In the genomic region with DNA sequence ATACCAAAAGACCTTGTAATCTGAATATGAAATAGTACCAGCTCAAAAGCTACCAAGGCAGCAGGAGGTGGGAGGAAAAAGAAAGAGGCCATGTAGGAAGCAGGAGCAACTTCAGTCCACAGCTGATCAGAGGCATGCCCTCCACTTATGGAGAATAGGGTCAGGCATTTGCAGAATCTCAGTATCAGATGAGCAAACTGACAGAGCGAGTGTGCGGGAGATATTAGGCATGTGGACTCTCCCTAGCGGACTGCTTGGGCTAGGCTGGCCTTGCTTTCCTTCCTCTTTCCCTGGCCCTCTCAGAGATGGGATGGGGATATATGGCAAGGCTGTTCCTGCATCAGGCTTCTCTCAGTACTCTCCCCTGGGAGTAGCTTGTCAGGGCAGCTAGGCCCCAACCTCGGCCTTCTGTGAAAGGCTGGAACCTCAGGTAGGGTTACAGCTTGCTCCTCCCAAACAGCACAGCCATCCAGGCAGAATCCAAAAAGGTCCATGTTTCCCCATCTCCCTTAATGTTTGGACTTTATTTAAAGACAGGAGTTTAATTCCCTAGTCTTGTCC, we compare ENCODE assay signal across 11 cellular contexts. TPM values are rescaled to one million over a fixed set of nuclear protein-coding genes. Genes with fewer than 3 reads are reported as not detected.
DNase-seq lines count a peak whose midpoint lies in the region; ATAC-seq, FAIRE-seq and TF ChIP-seq lines count a peak whose summit lies in the region.
"Had no signal": no experiment of that assay in that cellular context is flagged by ENCODE, and none has a peak within 500 bp of the region (broad histone marks: within the 10 kb centered on the region; RNA-seq: fewer than 3 reads in every experiment).

No MANE protein-coding gene starts in this region.

- SMC1A ChIA-PET in GM12878 (lab: Charles Lee; ENCODE audit: uncharacterized antibody, unreplicated experiment), result interaction anchor here (0.6 to 2.5 kb wide), 21 partner anchors 9 to 281 kb away, joined by 3 to 14 read pairs (median 5); no protein-coding TSS in a partner anchor

- H2AFZ ChIP-seq in GM12878 (ENCODE audit: control insufficient read depth, low read depth, low read length) (no peak overlapping the region), PC-9 (no peak overlapping the region)

- POLR2A ChIA-PET in GM12878 (lab: Charles Lee) (interaction anchor here (0.8 to 1.6 kb wide), 6 partner anchors 25 to 253 kb away, joined by 3 to 8 read pairs (median 4); no protein-coding TSS in a partner anchor), PC-9 (lab: Charles Lee; ENCODE audit: unreplicated experiment) (no interaction called here)

- RAD21 ChIA-PET in GM12878 (lab: Charles Lee; ENCODE audit: unreplicated experiment), result interaction anchor here (0.6 to 1.7 kb wide), 8 partner anchors 28 to 80 kb away, joined by 3 to 5 read pairs (median 4); no protein-coding TSS in a partner anchor

- TF ChIP-seq POLR2A in GM12878 (IDR thresholded peaks at IDR 0.05; ENCODE audit: low read depth, low read length), result no peak

- no peaks in the 10 kb centered on the region for H3K36me3 ChIP-seq in CD4-positive, CD25-positive, alpha-beta regulatory T cell (ENCODE audit: control insufficient read depth, insufficient read depth, low read length)
- H3K36me3 ChIP-seq in GM12878 (ENCODE audit: control insufficient read depth in 2 of 2, insufficient read depth in 2 of 2, low read length in 1 of 2) (no peaks in the 10 kb centered on the region), PC-9 (ENCODE audit: low read depth) (no peaks in the 10 kb centered on the region)
- H3K36me3 ChIP-seq: cardiac muscle cell had no signal

- TF ChIP-seq RAD21 in GM12878 (IDR thresholded peaks at IDR 0.05; ENCODE audit: insufficient read depth, low read depth, low read length), result no peak

- no peaks in the 10 kb centered on the region for H3K9me3 ChIP-seq in CD4-positive, CD25-positive, alpha-beta regulatory T cell (ENCODE audit: control insufficient read depth in 2 of 2, low read length in 2 of 2)
- H3K9me3 ChIP-seq in GM12878 (replicated peaks; ENCODE audit: control insufficient read depth, insufficient read depth, low read length), result no peaks in the 10 kb centered on the region
- 0 out of 2 replicates have a peak, but pooled peaks cover 4% of the 10 kb centered on the region for H3K9me3 ChIP-seq in PC-9 (ENCODE audit: insufficient read depth, low read depth)

- H3K4me3 Mint-ChIP-seq in CD4-positive, CD25-positive, alpha-beta regulatory T cell, result peak overlapping the region; percentile 72 to 89 (median 83)
- peak overlapping the region; percentile 42 to 92 (median 51) for H3K4me3 Mint-ChIP-seq in IgD-negative memory B cell
- H3K4me3 Mint-ChIP-seq in nephron progenitor cell, result peak overlapping the region; percentile 64

- H3K79me2 ChIP-seq in GM12878 (ENCODE audit: control insufficient read depth, insufficient read depth, low read length) (no peaks in the 10 kb centered on the region), PC-9 (ENCODE audit: low read depth) (no peaks in the 10 kb centered on the region)

- no peak for ATAC-seq in CD4-positive, CD25-positive, alpha-beta regulatory T cell (ENCODE audit: low read depth in 2 of 2)
- no peak for ATAC-seq in GM12878
- ATAC-seq in HG03521 (IDR thresholded peaks at IDR 0.05; ENCODE audit: unreplicated experiment), result no peak

- peak overlapping the region; percentile 34 for H3K4me3 ChIP-seq in CD4-positive, CD25-positive, alpha-beta regulatory T cell (ENCODE audit: low read depth, low read length)
- no peak overlapping the region for H3K4me3 ChIP-seq in GM12878
- no peak overlapping the region for H3K4me3 ChIP-seq in PC-9
- H3K4me3 ChIP-seq: cardiac muscle cell had no signal

- H3K36me3 Mint-ChIP-seq in CD4-positive, CD25-positive, alpha-beta regulatory T cell, result no peaks in the 10 kb centered on the region
- H3K36me3 Mint-ChIP-seq in IgD-negative memory B cell, result no peaks in the 10 kb centered on the region
- H3K36me3 Mint-ChIP-seq in nephron progenitor cell (ENCODE audit: low read depth), result no peaks in the 10 kb centered on the region

- DNase-seq in CD4-positive, CD25-positive, alpha-beta regulatory T cell, result no peak
- DNase-seq in GM12878 (ENCODE audit: low read depth, low spot score) (no peak), nephron progenitor cell (no peak), PC-9 (no peak), NOMO-1 (lab: John Stamatoyannopoulos, UW; ENCODE audit: unreplicated experiment in 2 of 2) (no peak), SKM-1 treated with dmso at 0.1 percent for 144 hours (lab: John Stamatoyannopoulos, UW; ENCODE audit: unreplicated experiment) (no peak)
- DNase-seq: erythroblast, NCI-H1694 had no signal

- no peak for TF ChIP-seq EP300 in GM12878 (IDR thresholded peaks at IDR 0.05; ENCODE audit: borderline replicate concordance in 1 of 2, control insufficient read depth in 1 of 2, low read depth in 2 of 2, low read length in 2 of 2)

- no peaks in the 10 kb centered on the region for H3K9me2 ChIP-seq in PC-9 (ENCODE audit: insufficient read depth)

- H3K27me3 ChIP-seq in CD4-positive, CD25-positive, alpha-beta regulatory T cell (ENCODE audit: control insufficient read depth, insufficient read depth, low read length), result no peaks in the 10 kb centered on the region
- H3K27me3 ChIP-seq in GM12878 (replicated peaks in 1 of 2; ENCODE audit: control insufficient read depth in 2 of 2, insufficient read depth in 2 of 2, low read length in 1 of 2), result no peaks in the 10 kb centered on the region
- no peaks in the 10 kb centered on the region for H3K27me3 ChIP-seq in PC-9 (ENCODE audit: insufficient read depth, low read depth)

- TF ChIP-seq CTCF in GM12878 (IDR thresholded peaks at IDR 0.05 in 2 of 3, conservative IDR thresholded peaks at IDR 0.05 in 1 of 3; ENCODE audit: control insufficient read depth in 2 of 3, extremely low read depth in 1 of 3, insufficient read depth in 1 of 3, low read depth in 3 of 3, low read length in 3 of 3), result no peak
- TF ChIP-seq CTCF in nephron progenitor cell (IDR thresholded peaks at IDR 0.05), result no peak
- TF ChIP-seq CTCF in PC-9 (conservative IDR thresholded peaks at IDR 0.05), result no peak

- H4K20me1 ChIP-seq in GM12878 (ENCODE audit: control insufficient read depth, insufficient read depth), result no peaks in the 10 kb centered on the region
- H4K20me1 ChIP-seq in PC-9 (ENCODE audit: insufficient read depth), result no peaks in the 10 kb centered on the region

- BruUV-seq in GM12878 (replicated peaks; lab: Mats Ljungman, UMichigan), result no TSS peak
- BruUV-seq in PC-9 (replicated peaks; lab: Mats Ljungman, UMichigan), result no TSS peak

- no peaks in the 10 kb centered on the region for H3F3A ChIP-seq in PC-9 (ENCODE audit: insufficient read depth, low read depth)

- peak overlapping the region; percentile 94 to 99 (median 97) for H3K27ac Mint-ChIP-seq in CD4-positive, CD25-positive, alpha-beta regulatory T cell
- peak overlapping the region; percentile 79 to 98 (median 95) for H3K27ac Mint-ChIP-seq in IgD-negative memory B cell
- no peak overlapping the region for H3K27ac Mint-ChIP-seq in nephron progenitor cell

- in situ Hi-C loops in GM12878 (cut with MboI), result loop anchor here (5.0 kb wide), 1 partner anchor 78 kb away; no protein-coding TSS in a partner anchor

- intact Hi-C loops in GM12878 (cut with micrococcal nuclease; ENCODE audit: unreplicated experiment), result no loop called here
- intact Hi-C loops in PC-9 (cut with micrococcal nuclease; ENCODE audit: unreplicated experiment), result no loop called here

- H3K4me2 ChIP-seq in GM12878 (ENCODE audit: control insufficient read depth, insufficient read depth) (no peak overlapping the region; the same call in 1 of the 2 replicates), PC-9 (no peak overlapping the region)

- no peak overlapping the region; the same call in 1 of the 2 replicates for H3K9ac ChIP-seq in GM12878 (ENCODE audit: control insufficient read depth, insufficient read depth, low read length)

- 76% methylated on average over 4 of the region's 4 CpGs for WGBS in GM12878 (ENCODE audit: insufficient coverage, insufficient replicate concordance, low lambda C conversion rate, missing lambda C conversion rate)

- CTCF ChIA-PET in GM12878 (lab: Yijun Ruan, JAX), result interaction anchor here (0.7 to 2.0 kb wide), 6 partner anchors 26 to 298 kb away, joined by 3 to 5 read pairs (median 4); no protein-coding TSS in a partner anchor
- CTCF ChIA-PET in PC-9 (lab: Charles Lee), result no interaction called here

- peak overlapping the region; percentile 81 for H3K27ac ChIP-seq in CD4-positive, CD25-positive, alpha-beta regulatory T cell (ENCODE audit: insufficient read depth, low read length, poor library complexity, severe bottlenecking)
- H3K27ac ChIP-seq in GM12878 (ENCODE audit: control insufficient read depth, insufficient read depth) (peak overlapping the region; percentile 100), PC-9 (no peak overlapping the region)
- H3K27ac ChIP-seq: cardiac muscle cell had no signal

- peaks cover 5% of the 10 kb centered on the region for H3K27me3 Mint-ChIP-seq in CD4-positive, CD25-positive, alpha-beta regulatory T cell
- peaks cover 2% of the 10 kb centered on the region for H3K27me3 Mint-ChIP-seq in IgD-negative memory B cell
- peaks cover 58% of the 10 kb centered on the region for H3K27me3 Mint-ChIP-seq in nephron progenitor cell (ENCODE audit: low read depth, poor library complexity)

- peaks cover 50 to 97% (median 68%) of the 10 kb centered on the region in 4 donors for H3K4me1 Mint-ChIP-seq in CD4-positive, CD25-positive, alpha-beta regulatory T cell
- H3K4me1 Mint-ChIP-seq in IgD-negative memory B cell, result peaks cover 39 to 58% (median 48%) of the 10 kb centered on the region in 3 donors
- peaks cover 63% of the 10 kb centered on the region for H3K4me1 Mint-ChIP-seq in nephron progenitor cell

- FAIRE-seq in GM12878 (lab: Jason Lieb, UNC), result no peak

- H3K9me3 Mint-ChIP-seq in CD4-positive, CD25-positive, alpha-beta regulatory T cell, result no peaks in the 10 kb centered on the region
- H3K9me3 Mint-ChIP-seq in IgD-negative memory B cell (no peaks in the 10 kb centered on the region), nephron progenitor cell (no peaks in the 10 kb centered on the region)

- peaks cover 73% of the 10 kb centered on the region for H3K4me1 ChIP-seq in CD4-positive, CD25-positive, alpha-beta regulatory T cell (ENCODE audit: control insufficient read depth, insufficient read depth, low read length, poor library complexity, severe bottlenecking)
- peaks cover 50% of the 10 kb centered on the region for H3K4me1 ChIP-seq in GM12878 (ENCODE audit: control insufficient read depth, insufficient read depth, low read length)
- no peaks in the 10 kb centered on the region for H3K4me1 ChIP-seq in PC-9 (replicated peaks; ENCODE audit: insufficient read depth)

RNA-seq across cellular contexts. Expression of a gene that starts 37.0 kb away (rescaled TPM):
- 1,033 TPM for total RNA-seq in CD4-positive, CD25-positive, alpha-beta regulatory T cell
- polyA plus RNA-seq in CD4-positive, CD25-positive, alpha-beta regulatory T cell, result 100 to 1,000 TPM; 489 to 636 (median 541) TPM
- polyA plus RNA-seq in IgD-negative memory B cell, result 192 TPM
- 48.9 and 50.6 TPM in 2 replicates for total RNA-seq in GM12878 (2013; cell fraction: nucleolus; rRNA removed)
- total RNA-seq in GM12878 (2014; rRNA removed), result 50.9 and 51.8 TPM in 2 replicates
- 59.9 and 60.2 TPM in 2 replicates for total RNA-seq in GM12878 (2014; rRNA removed; fragmentation: Illumina TruSeq; extraction: Trizol)
- total RNA-seq in GM12878 (2021), result 106 and 112 TPM in 2 replicates
- polyA plus RNA-seq in GM12878 (2011; ENCODE audit: low read depth), result 52.5 TPM
- polyA plus RNA-seq in GM12878 (2011; rRNA removed), result 59.9 and 66.2 TPM in 2 replicates
- polyA plus RNA-seq in GM12878 (2011; cell fraction: cytosol; rRNA removed), result 62.2 and 71.2 TPM in 2 replicates
- polyA plus RNA-seq in GM12878 (2011; cell fraction: nucleus; rRNA removed), result 25.2 and 33.5 TPM in 2 replicates
- polyA plus RNA-seq in GM12878 (2012), result 88.4 and 91.7 TPM in 2 replicates
- polyA plus RNA-seq in GM12878 (2014; fragmentation: Illumina TruSeq; extraction: Trizol), result 112 and 121 TPM in 2 replicates
- polyA plus RNA-seq in GM12878 (2014; fragmentation: Nextera tagmentation; extraction: Ambion mirVana), result 10 to 100 TPM; 12.5 to 21.3 TPM
- 60.5 and 64.9 TPM in 2 replicates for polyA plus RNA-seq in GM12878 (2014; rRNA removed)
- 10 to 100 TPM; 22.6 to 27.2 TPM for polyA plus RNA-seq in GM12878 (2016; fragmentation: Nextera tagmentation; extraction: Ambion mirVana)
- 87.3 and 88.4 TPM in 2 replicates for polyA minus RNA-seq in GM12878 (2011; rRNA and poly(A)+ RNA removed)
- polyA minus RNA-seq in GM12878 (2011; cell fraction: cytosol; rRNA and poly(A)+ RNA removed), result 31.1 and 36.9 TPM in 2 replicates
- polyA minus RNA-seq in GM12878 (2011; cell fraction: nucleus; rRNA and poly(A)+ RNA removed), result 35.8 and 53.5 TPM in 2 replicates
- total RNA-seq in PC-9 (2021), result 18.9 and 23.3 TPM in 2 replicates
